2 cellular contexts compared by ENCODE assay signal in the genomic region with DNA sequence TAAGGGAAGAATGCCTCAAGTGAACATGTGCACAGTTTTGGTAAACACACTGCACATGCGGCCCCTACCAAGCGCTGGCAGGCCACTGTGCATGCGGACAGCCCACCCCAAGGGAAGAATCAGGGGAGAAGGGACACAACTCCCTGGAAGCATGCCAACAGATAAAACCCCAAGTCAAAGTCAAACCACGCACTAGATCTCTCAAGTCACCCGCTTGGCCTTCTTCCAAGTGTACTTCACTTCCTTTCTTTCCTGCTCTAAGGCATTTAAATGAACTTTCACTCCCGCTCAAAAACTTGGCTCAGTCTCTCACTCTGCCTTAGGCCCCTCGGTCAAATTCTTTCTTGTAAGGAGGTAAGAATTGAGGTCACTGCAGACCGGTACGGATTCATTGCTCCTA.
TF ChIP-seq lines count a peak whose summit lies in the region.

No MANE protein-coding gene starts in this region.

TF ChIP-seq in endothelial cell of umbilical vein, 7 proteins besides CTCF, POLR2A, EP300 and RAD21:
- no peak for TF ChIP-seq FOS (IDR thresholded peaks at IDR 0.05; ENCODE audit: borderline replicate concordance, insufficient read depth, low read length)
- TF ChIP-seq JUN (IDR thresholded peaks at IDR 0.05; ENCODE audit: borderline replicate concordance, insufficient read depth, insufficient read length, low read depth) = no peak
- TF ChIP-seq, protein P1, sequence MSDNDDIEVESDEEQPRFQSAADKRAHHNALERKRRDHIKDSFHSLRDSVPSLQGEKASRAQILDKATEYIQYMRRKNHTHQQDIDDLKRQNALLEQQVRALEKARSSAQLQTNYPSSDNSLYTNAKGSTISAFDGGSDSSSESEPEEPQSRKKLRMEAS (IDR thresholded peaks at IDR 0.05; ENCODE audit: insufficient read depth, insufficient read length) = no peak
- TF ChIP-seq MYC (IDR thresholded peaks at IDR 0.05; ENCODE audit: low read depth, low read length) = no peak
- no peak for TF ChIP-seq EZH2 (IDR thresholded peaks at IDR 0.05; ENCODE audit: borderline replicate concordance, low read depth, low read length, severe bottlenecking)
- TF ChIP-seq POLR2AphosphoS5 (IDR thresholded peaks at IDR 0.05; ENCODE audit: insufficient read depth, low read depth, low read length) = no peak
- no peak for TF ChIP-seq GATA2 (IDR thresholded peaks at IDR 0.05; ENCODE audit: insufficient read depth, insufficient read length, low read depth, low read length)

TF ChIP-seq in WTC11, 78 proteins besides CTCF, POLR2A, EP300 and RAD21:
- TF ChIP-seq ETV6 (CRISPR knock-in tag; IDR thresholded peaks at IDR 0.05) (no peak), TP53 (CRISPR knock-in tag; IDR thresholded peaks at IDR 0.05) (no peak), IRF1 (CRISPR knock-in tag; IDR thresholded peaks at IDR 0.05) (no peak), NFYB (CRISPR knock-in tag; conservative IDR thresholded peaks at IDR 0.05; ENCODE audit: low read depth) (no peak), EMX1 (CRISPR knock-in tag; IDR thresholded peaks at IDR 0.05) (no peak), HMGA2 (CRISPR knock-in tag; IDR thresholded peaks at IDR 0.05) (no peak), CBFB (CRISPR knock-in tag; IDR thresholded peaks at IDR 0.05; ENCODE audit: low read depth) (no peak), ZNF423 (CRISPR knock-in tag; IDR thresholded peaks at IDR 0.05) (no peak), NR1H2 (CRISPR knock-in tag; IDR thresholded peaks at IDR 0.05) (no peak), E2F5 (CRISPR knock-in tag; IDR thresholded peaks at IDR 0.05) (no peak)
- TF ChIP-seq, protein P2, sequence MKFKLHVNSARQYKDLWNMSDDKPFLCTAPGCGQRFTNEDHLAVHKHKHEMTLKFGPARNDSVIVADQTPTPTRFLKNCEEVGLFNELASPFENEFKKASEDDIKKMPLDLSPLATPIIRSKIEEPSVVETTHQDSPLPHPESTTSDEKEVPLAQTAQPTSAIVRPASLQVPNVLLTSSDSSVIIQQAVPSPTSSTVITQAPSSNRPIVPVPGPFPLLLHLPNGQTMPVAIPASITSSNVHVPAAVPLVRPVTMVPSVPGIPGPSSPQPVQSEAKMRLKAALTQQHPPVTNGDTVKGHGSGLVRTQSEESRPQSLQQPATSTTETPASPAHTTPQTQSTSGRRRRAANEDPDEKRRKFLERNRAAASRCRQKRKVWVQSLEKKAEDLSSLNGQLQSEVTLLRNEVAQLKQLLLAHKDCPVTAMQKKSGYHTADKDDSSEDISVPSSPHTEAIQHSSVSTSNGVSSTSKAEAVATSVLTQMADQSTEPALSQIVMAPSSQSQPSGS (CRISPR knock-in tag; IDR thresholded peaks at IDR 0.05; ENCODE audit: borderline replicate concordance, low read depth) = no peak
- TF ChIP-seq, protein P1 (CRISPR knock-in tag; IDR thresholded peaks at IDR 0.05) = no peak
